24 cellular contexts compared by ENCODE assay signal in the genomic region with DNA sequence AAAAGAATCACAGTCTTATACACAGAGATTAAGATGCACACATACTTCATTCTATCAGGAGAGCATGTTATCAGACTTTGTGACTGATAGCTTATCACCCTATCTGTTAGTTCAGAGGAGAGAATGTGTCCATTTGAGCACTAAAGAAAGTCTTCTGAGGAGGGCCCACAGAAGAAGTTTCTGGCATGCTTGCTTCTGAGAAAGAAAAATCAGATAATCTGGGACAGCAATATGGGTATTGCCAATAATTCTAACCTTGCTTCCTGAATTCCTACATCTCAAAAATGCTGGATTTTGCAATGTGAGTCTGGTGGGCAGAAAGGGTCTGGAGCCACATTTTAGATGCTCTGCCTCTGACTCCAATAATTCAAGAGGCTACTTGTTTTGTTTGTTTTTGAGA.
A peak's percentile ranks its signal among the peaks of the same experiment; 100 is the strongest.
DNase-seq lines count a peak whose midpoint lies in the region; ATAC-seq and TF ChIP-seq lines count a peak whose summit lies in the region.
"Had no signal": no experiment of that assay in that cellular context is flagged by ENCODE, and none has a peak within 500 bp of the region (broad histone marks: within the 10 kb centered on the region; RNA-seq: fewer than 3 reads in every experiment).

No MANE protein-coding gene starts in this region.

- no peaks in the 10 kb centered on the region for H3K79me1 ChIP-seq in trophoblast cell (ENCODE audit: low read length)

- no peaks in the 10 kb centered on the region; the same call in 1 of the 2 replicates for H3K27me3 Mint-ChIP-seq in HFFc6 (ENCODE audit: insufficient read depth)

- H4K91ac ChIP-seq in trophoblast cell (ENCODE audit: low read depth, low read length), result no peak overlapping the region

- no peak overlapping the region for H3K14ac ChIP-seq in trophoblast cell (ENCODE audit: low read length)

- no peak overlapping the region for H3K4me3 Mint-ChIP-seq in HFFc6
- H3K4me3 Mint-ChIP-seq: activated CD8-positive, alpha-beta T cell treated with anti-CD3 and anti-CD28 coated beads for 36 hours; activated naive CD8-positive, alpha-beta T cell treated with anti-CD3 and anti-CD28 coated beads for 36 hours had no signal

- H3K4me2 ChIP-seq in PC-9 (peak overlapping the region; percentile 36), trophoblast cell (ENCODE audit: low read length) (no peak overlapping the region)

- POLR2A ChIA-PET in PC-9 (lab: Charles Lee; ENCODE audit: unreplicated experiment), result no interaction called here

- H3K9ac ChIP-seq in trophoblast cell (ENCODE audit: low read length), result no peak overlapping the region

- peak overlapping the region; percentile 89 for H3K27ac ChIP-seq in PC-9
- peak overlapping the region; percentile 45 to 57 (median 54) for H3K27ac ChIP-seq in esophagus muscularis mucosa (replicated peaks in 1 of 4)
- H3K27ac ChIP-seq in trophoblast cell (ENCODE audit: low read depth, low read length), result no peak overlapping the region
- H3K27ac ChIP-seq: thoracic aorta had no signal

- H3K4me1 ChIP-seq in PC-9 (replicated peaks; ENCODE audit: insufficient read depth), result peaks cover 78% of the 10 kb centered on the region
- H3K4me1 ChIP-seq in esophagus muscularis mucosa, result peaks cover 23 to 73% (median 53%) of the 10 kb centered on the region in 4 donors
- H3K4me1 ChIP-seq in trophoblast cell (ENCODE audit: control insufficient read depth in 1 of 2, insufficient read depth in 2 of 2, low read length in 2 of 2), result peaks cover 17 to 25% of the 10 kb centered on the region in 2 experiments

- H2AFZ ChIP-seq in PC-9, result no peak overlapping the region
- H2AFZ ChIP-seq in trophoblast cell (ENCODE audit: insufficient read depth, low read length, poor library complexity), result no peak overlapping the region

- no peak overlapping the region for H2AK5ac ChIP-seq in trophoblast cell (ENCODE audit: low read length)

- H3F3A ChIP-seq in PC-9 (ENCODE audit: insufficient read depth, low read depth), result peaks cover 72% of the 10 kb centered on the region

- H4K12ac ChIP-seq in trophoblast cell (ENCODE audit: low read depth, low read length), result no peak overlapping the region

- 0 out of 2 replicates have a peak, but pooled peaks cover 8% of the 10 kb centered on the region for H4K20me1 ChIP-seq in PC-9 (ENCODE audit: insufficient read depth)

- H3K79me2 ChIP-seq in PC-9 (ENCODE audit: low read depth) (peaks cover 87% of the 10 kb centered on the region), trophoblast cell (ENCODE audit: control insufficient read depth, insufficient read depth, low read length, poor library complexity) (no peaks in the 10 kb centered on the region)

- no peaks in the 10 kb centered on the region for H3K36me3 Mint-ChIP-seq in HFFc6 (ENCODE audit: low read depth)
- H3K36me3 Mint-ChIP-seq: activated naive CD8-positive, alpha-beta T cell treated with anti-CD3 and anti-CD28 coated beads for 36 hours had no signal

- no peak overlapping the region for H2BK120ac ChIP-seq in trophoblast cell (ENCODE audit: insufficient read depth, low read length, poor library complexity)

- no peak for TF ChIP-seq EP300 in esophagus muscularis mucosa (IDR thresholded peaks at IDR 0.05)

- CTCF ChIA-PET in PC-9 (lab: Charles Lee), result interaction anchor here (0.7 kb wide), 1 partner anchor 24 kb away, joined by 14 read pairs; no protein-coding TSS in a partner anchor

- no peak overlapping the region for H4K8ac ChIP-seq in trophoblast cell (ENCODE audit: low read depth, low read length)

- H3K4ac ChIP-seq in trophoblast cell (ENCODE audit: low read depth, low read length), result no peak overlapping the region

- TF ChIP-seq CTCF in HFFc6 (IDR thresholded peaks at IDR 0.05) (no peak), PC-9 (conservative IDR thresholded peaks at IDR 0.05) (no peak), esophagus muscularis mucosa (IDR thresholded peaks at IDR 0.05) (no peak)

- H3K4me1 Mint-ChIP-seq in HFFc6 (ENCODE audit: low read depth), result peaks cover 78% of the 10 kb centered on the region

- BruUV-seq in PC-9 (replicated peaks; lab: Mats Ljungman, UMichigan), result no TSS peak

- no peak overlapping the region for H3K18ac ChIP-seq in trophoblast cell (ENCODE audit: low read length)

- no peak overlapping the region for H2BK5ac ChIP-seq in trophoblast cell (ENCODE audit: low read depth, low read length, poor library complexity)

- H3K27ac Mint-ChIP-seq in HFFc6, result 0 out of 2 replicates have a peak overlapping the region, but pooled peaks have one; percentile 82
- H3K27ac Mint-ChIP-seq: activated CD8-positive, alpha-beta T cell treated with anti-CD3 and anti-CD28 coated beads for 36 hours; activated naive CD8-positive, alpha-beta T cell treated with anti-CD3 and anti-CD28 coated beads for 36 hours had no signal

- H3K4me3 ChIP-seq in PC-9, result no peak overlapping the region
- H3K4me3 ChIP-seq in esophagus muscularis mucosa, result no peak overlapping the region
- H3K4me3 ChIP-seq in trophoblast cell (ENCODE audit: low read depth, low read length), result no peak overlapping the region
- H3K4me3 ChIP-seq: lung, thoracic aorta had no signal

- H3K9me3 ChIP-seq in PC-9 (ENCODE audit: insufficient read depth, low read depth) (no peaks in the 10 kb centered on the region), esophagus muscularis mucosa (no peaks in the 10 kb centered on the region), trophoblast cell (ENCODE audit: insufficient read depth, low read depth, low read length) (no peaks in the 10 kb centered on the region)
- H3K9me3 ChIP-seq: thoracic aorta had no signal

- H2BK12ac ChIP-seq in trophoblast cell (ENCODE audit: low read length), result no peak overlapping the region

- intact Hi-C loops in PC-9 (cut with micrococcal nuclease; ENCODE audit: unreplicated experiment) (no loop called here), esophagus muscularis mucosa (cut with DNase I) (loop anchor here (10.0 kb wide), 1 partner anchor 45 kb away; no protein-coding TSS in a partner anchor)

- H3K23ac ChIP-seq in trophoblast cell (ENCODE audit: low read length), result no peak overlapping the region

- H3K36me3 ChIP-seq in PC-9 (ENCODE audit: low read depth) (peaks cover 9% of the 10 kb centered on the region; the same call in 1 of the 2 replicates), esophagus muscularis mucosa (no peaks in the 10 kb centered on the region), trophoblast cell (ENCODE audit: control insufficient read depth in 1 of 2, insufficient read depth in 2 of 2, low read length in 2 of 2) (peaks cover 2% of the 10 kb centered on the region in 2 experiments)
- H3K36me3 ChIP-seq: thoracic aorta had no signal

- 0 out of 2 replicates have a peak, but pooled peaks cover 4% of the 10 kb centered on the region for H3K9me2 ChIP-seq in PC-9 (ENCODE audit: insufficient read depth)

- TF ChIP-seq POLR2A in esophagus muscularis mucosa (IDR thresholded peaks at IDR 0.05; ENCODE audit: low read depth), result no peak

- DNase-seq in HFFc6, result no peak
- DNase-seq in PC-9, result no peak
- DNase-seq in esophagus muscularis mucosa (ENCODE audit: extremely low spot score), result no peak
- peak; percentile 63 to 91 for DNase-seq in trophoblast cell
- no peak for DNase-seq in AG08395 (ENCODE audit: low spot score)
- DNase-seq: activated CD4-positive, CD25-positive, alpha-beta regulatory T cell treated with anti-CD3 and anti-CD28 coated beads, Interleukin-2, amount 50 U/mL, for 72 hours; activated CD8-positive, alpha-beta T cell treated with anti-CD3 and anti-CD28 coated beads for 36 hours; activated effector memory CD4-positive, alpha-beta T cell treated with Interleukin-2 at 50 U/mL for 16 hours; activated naive CD8-positive, alpha-beta T cell treated with anti-CD3 and anti-CD28 coated beads for 36 hours; AML-193; DMS53; effector memory CD4-positive, alpha-beta T cell; kidney; NCI-H1105 treated with DMSO at 0.1 percent for 48 hours; NCI-H2081 treated with DMSO at 0.1 percent for 48 hours; NCI-H774; OCI-M1; Right ventricle myocardium superior; stimulated activated naive CD8-positive, alpha-beta T cell treated with anti-CD3 and anti-CD28 coated beads, Interleukin-15, Interleukin-2, amounts not matched to agents 100 U/mL and 50 U/mL, for 24 hours had no signal

- H3K27me3 ChIP-seq in PC-9 (ENCODE audit: insufficient read depth, low read depth) (no peaks in the 10 kb centered on the region), esophagus muscularis mucosa (no peaks in the 10 kb centered on the region), trophoblast cell (ENCODE audit: insufficient read depth, low read length) (no peaks in the 10 kb centered on the region)

- no peaks in the 10 kb centered on the region for H3K9me3 Mint-ChIP-seq in HFFc6
- H3K9me3 Mint-ChIP-seq: activated CD8-positive, alpha-beta T cell treated with anti-CD3 and anti-CD28 coated beads for 36 hours; activated naive CD8-positive, alpha-beta T cell treated with anti-CD3 and anti-CD28 coated beads for 36 hours had no signal

- ATAC-seq in GM18867 (IDR thresholded peaks at IDR 0.05; ENCODE audit: unreplicated experiment) (no peak), HG02852 (IDR thresholded peaks at IDR 0.05; ENCODE audit: unreplicated experiment) (no peak)
- ATAC-seq: esophagus mucosa had no signal

Comparison
In these comparisons a context has a peak if more than half of its experiments do, and no peak if none do; other contexts are left out.
1. DNase-seq: peak in trophoblast cell (2 of 2); none in HFFc6 (single experiment), PC-9 (0 of 2), esophagus muscularis mucosa (single experiment) and AG08395 (single experiment).